ENCODE assay signal across 2 cellular contexts in genomic region chrX:66262807-66263206, GRCh38.
TF ChIP-seq lines count a peak whose summit lies in the region.

No MANE protein-coding gene starts in this region.

TF ChIP-seq in HepG2, 621 proteins besides CTCF, POLR2A, EP300 and RAD21 (continued from another document):
- TF ChIP-seq, protein P1, sequence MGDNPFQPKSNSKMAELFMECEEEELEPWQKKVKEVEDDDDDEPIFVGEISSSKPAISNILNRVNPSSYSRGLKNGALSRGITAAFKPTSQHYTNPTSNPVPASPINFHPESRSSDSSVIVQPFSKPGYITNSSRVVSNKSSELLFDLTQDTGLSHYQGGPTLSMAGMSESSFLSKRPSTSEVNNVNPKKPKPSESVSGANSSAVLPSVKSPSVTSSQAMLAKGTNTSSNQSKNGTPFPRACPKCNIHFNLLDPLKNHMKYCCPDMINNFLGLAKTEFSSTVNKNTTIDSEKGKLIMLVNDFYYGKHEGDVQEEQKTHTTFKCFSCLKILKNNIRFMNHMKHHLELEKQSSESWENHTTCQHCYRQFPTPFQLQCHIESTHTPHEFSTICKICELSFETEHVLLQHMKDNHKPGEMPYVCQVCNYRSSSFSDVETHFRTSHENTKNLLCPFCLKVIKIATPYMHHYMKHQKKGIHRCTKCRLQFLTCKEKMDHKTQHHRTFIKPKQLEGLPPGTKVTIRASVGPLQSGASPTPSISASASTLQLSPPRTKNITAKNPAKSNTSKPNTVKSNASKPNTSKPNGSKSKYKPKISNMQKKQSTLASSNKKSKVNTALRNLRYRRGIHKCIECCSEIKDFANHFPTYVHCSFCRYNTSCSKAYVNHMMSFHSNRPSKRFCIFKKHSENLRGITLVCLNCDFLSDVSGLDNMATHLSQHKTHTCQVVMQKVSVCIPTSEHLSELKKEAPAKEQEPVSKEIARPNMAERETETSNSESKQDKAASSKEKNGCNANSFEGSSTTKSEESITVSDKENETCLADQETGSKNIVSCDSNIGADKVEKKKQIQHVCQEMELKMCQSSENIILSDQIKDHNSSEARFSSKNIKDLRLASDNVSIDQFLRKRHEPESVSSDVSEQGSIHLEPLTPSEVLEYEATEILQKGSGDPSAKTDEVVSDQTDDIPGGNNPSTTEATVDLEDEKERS (CRISPR knock-in tag; IDR thresholded peaks at IDR 0.05): no peak
- no peak for TF ChIP-seq RFXAP (CRISPR knock-in tag; IDR thresholded peaks at IDR 0.05; ENCODE audit: borderline replicate concordance)
- TF ChIP-seq MAFF (IDR thresholded peaks at IDR 0.05; ENCODE audit: low read depth, low read length): peak; percentile 86
TF ChIP-seq in HepG2: peak in this region for 2.

TF ChIP-seq in K562, 482 proteins besides CTCF, POLR2A, EP300 and RAD21 (continued from another document):
- TF ChIP-seq CLOCK (CRISPR knock-in tag; IDR thresholded peaks at IDR 0.05; ENCODE audit: borderline replicate concordance) (no peak), PRDM10 (IDR thresholded peaks at IDR 0.05; ENCODE audit: partially characterized antibody) (no peak), ZC3H8 (IDR thresholded peaks at IDR 0.05) (no peak), MAFF (IDR thresholded peaks at IDR 0.05; ENCODE audit: low read length) (peak; percentile 74), ZC3H4 (CRISPR knock-in tag; IDR thresholded peaks at IDR 0.05; ENCODE audit: borderline replicate concordance) (no peak)
